20 cellular contexts compared by ENCODE assay signal in genomic region chr14:94093418-94093817, GRCh38. TPM values are rescaled to one million over a fixed set of nuclear protein-coding genes. Genes with fewer than 3 reads are reported as not detected.
DNase-seq lines count a peak whose midpoint lies in the region; ATAC-seq and TF ChIP-seq lines count a peak whose summit lies in the region.
"Had no signal": no experiment of that assay in that cellular context is flagged by ENCODE, and none has a peak within 500 bp of the region (broad histone marks: within the 10 kb centered on the region; RNA-seq: fewer than 3 reads in every experiment).

No MANE protein-coding gene starts in this region.

- no peaks in the 10 kb centered on the region for H3K79me2 ChIP-seq in MM.1S (ENCODE audit: low read length)

- no peak overlapping the region for H3K4me2 ChIP-seq in MM.1S (ENCODE audit: low read depth, low read length)
- H3K4me2 ChIP-seq: A549; BLaER1 treated with 17β-estradiol and CSF1 and Interleukin-3, amounts not matched to agents 10 nM and 100 nM had no signal

- no peak for TF ChIP-seq CTCF in cardiac muscle cell (IDR thresholded peaks at IDR 0.05; ENCODE audit: low read depth, low read length)
- no peak for TF ChIP-seq CTCF in endodermal cell (conservative IDR thresholded peaks at IDR 0.05)
- TF ChIP-seq CTCF in glutamatergic neuron (IDR thresholded peaks at IDR 0.05; ENCODE audit: partially characterized antibody, unreplicated experiment), result no peak
- TF ChIP-seq CTCF in nephron progenitor cell (IDR thresholded peaks at IDR 0.05), result no peak
- TF ChIP-seq CTCF in MM.1S (IDR thresholded peaks at IDR 0.05; ENCODE audit: low read length), result no peak

- H3K4me3 Mint-ChIP-seq in endodermal cell (no peak overlapping the region), glutamatergic neuron (ENCODE audit: unreplicated experiment) (no peak overlapping the region), nephron progenitor cell (no peak overlapping the region)
- H3K4me3 Mint-ChIP-seq: B cell; CD4-positive, alpha-beta T cell; CD8-positive, alpha-beta T cell had no signal

- H3K27ac Mint-ChIP-seq in endodermal cell, result no peak overlapping the region
- H3K27ac Mint-ChIP-seq in glutamatergic neuron (ENCODE audit: unreplicated experiment), result peak overlapping the region; percentile 26
- H3K27ac Mint-ChIP-seq in nephron progenitor cell, result peak overlapping the region; percentile 0
- H3K27ac Mint-ChIP-seq: B cell; CD4-positive, alpha-beta T cell; CD8-positive, alpha-beta T cell had no signal

- DNase-seq in cardiac muscle cell (ENCODE audit: low read depth in 1 of 2, low spot score in 1 of 2) (no peak), left ventricle myocardium superior (no peak), endodermal cell (peak; percentile 6), glutamatergic neuron (no peak), nephron progenitor cell (no peak), MM.1S (no peak), DMS79 (lab: John Stamatoyannopoulos, UW) (no peak)
- DNase-seq: AML-193; Caco-2; Calu3; CD4-positive, alpha-beta T cell; CD8-positive, alpha-beta T cell; DMS79 treated with DMSO at 0.1 percent for 48 hours; GF-D8 had no signal

- H3K36me3 Mint-ChIP-seq in endodermal cell (ENCODE audit: low read depth) (peaks cover 11% of the 10 kb centered on the region), glutamatergic neuron (ENCODE audit: unreplicated experiment) (peaks cover 10% of the 10 kb centered on the region), nephron progenitor cell (ENCODE audit: low read depth) (peaks cover 26% of the 10 kb centered on the region)
- H3K36me3 Mint-ChIP-seq: CD8-positive, alpha-beta T cell had no signal

- H2AFZ ChIP-seq in MM.1S (ENCODE audit: low read length), result no peak overlapping the region

- intact Hi-C loops in left ventricle myocardium superior (cut with micrococcal nuclease), result no loop called here

- H3K9me3 ChIP-seq in cardiac muscle cell (ENCODE audit: low read depth) (no peaks in the 10 kb centered on the region), endodermal cell (ENCODE audit: control insufficient read depth, low read length) (no peaks in the 10 kb centered on the region), MM.1S (replicated peaks; ENCODE audit: insufficient read depth, low read length) (no peaks in the 10 kb centered on the region)
- H3K9me3 ChIP-seq: A549; BLaER1 treated with 17β-estradiol and CSF1 and Interleukin-3, amounts not matched to agents 10 nM and 100 nM; Caco-2 had no signal

- no peak overlapping the region for H3K9ac ChIP-seq in endodermal cell (ENCODE audit: extremely low read depth, low read length, poor library complexity, severe bottlenecking)
- H3K9ac ChIP-seq in MM.1S (ENCODE audit: low read length), result no peak overlapping the region
- H3K9ac ChIP-seq: BLaER1 treated with 17β-estradiol and CSF1 and Interleukin-3, amounts not matched to agents 10 nM and 100 nM had no signal

- no peaks in the 10 kb centered on the region for H4K20me1 ChIP-seq in MM.1S (ENCODE audit: insufficient read depth, low read length)
- H4K20me1 ChIP-seq: BLaER1 treated with 17β-estradiol and CSF1 and Interleukin-3, amounts not matched to agents 10 nM and 100 nM had no signal

- no peaks in the 10 kb centered on the region for H3K9me2 ChIP-seq in MM.1S (replicated peaks; ENCODE audit: insufficient read depth, low read length)

- H3K4me1 ChIP-seq in cardiac muscle cell (ENCODE audit: low read depth), result peaks cover 33% of the 10 kb centered on the region
- no peaks in the 10 kb centered on the region for H3K4me1 ChIP-seq in endodermal cell (ENCODE audit: control insufficient read depth, insufficient read depth, low read length)
- H3K4me1 ChIP-seq in MM.1S (ENCODE audit: low read length), result no peaks in the 10 kb centered on the region
- H3K4me1 ChIP-seq: A549 had no signal

- H3K36me3 ChIP-seq in cardiac muscle cell (no peaks in the 10 kb centered on the region), endodermal cell (ENCODE audit: control insufficient read depth, insufficient read depth, low read length) (no peaks in the 10 kb centered on the region), MM.1S (replicated peaks; ENCODE audit: insufficient read depth, low read length) (no peaks in the 10 kb centered on the region)

- H3K9me3 Mint-ChIP-seq in endodermal cell (no peaks in the 10 kb centered on the region), glutamatergic neuron (ENCODE audit: unreplicated experiment) (peaks cover 2% of the 10 kb centered on the region), nephron progenitor cell (no peaks in the 10 kb centered on the region)
- H3K9me3 Mint-ChIP-seq: CD4-positive, alpha-beta T cell; CD8-positive, alpha-beta T cell had no signal

- 73 to 100% methylated on average over 2 of the region's 2 CpGs for WGBS in endodermal cell (ENCODE audit: insufficient coverage in 1 of 2, insufficient read length in 1 of 2), 2 experiments

- H3K4me1 Mint-ChIP-seq in endodermal cell, result peaks cover 3% of the 10 kb centered on the region
- H3K4me1 Mint-ChIP-seq in glutamatergic neuron (ENCODE audit: low read depth, unreplicated experiment), result no peaks in the 10 kb centered on the region
- peaks cover 13% of the 10 kb centered on the region for H3K4me1 Mint-ChIP-seq in nephron progenitor cell
- H3K4me1 Mint-ChIP-seq: B cell had no signal

- H3K4me3 ChIP-seq in cardiac muscle cell, result no peak overlapping the region
- no peak overlapping the region for H3K4me3 ChIP-seq in endodermal cell (ENCODE audit: low read length)
- H3K4me3 ChIP-seq in MM.1S (ENCODE audit: low read length), result no peak overlapping the region
- H3K4me3 ChIP-seq: A549; BLaER1 treated with 17β-estradiol and CSF1 and Interleukin-3, amounts not matched to agents 10 nM and 100 nM had no signal

- H3F3A ChIP-seq in MM.1S (ENCODE audit: insufficient read depth, low read length), result no peaks in the 10 kb centered on the region

- no peak for ATAC-seq in left ventricle myocardium superior
- ATAC-seq in HG03460 (IDR thresholded peaks at IDR 0.05; ENCODE audit: unreplicated experiment), result no peak
- ATAC-seq: A549; CD8-positive, alpha-beta T cell had no signal

- H3K27me3 Mint-ChIP-seq in endodermal cell (ENCODE audit: insufficient read depth), result no peaks in the 10 kb centered on the region
- no peaks in the 10 kb centered on the region for H3K27me3 Mint-ChIP-seq in glutamatergic neuron (ENCODE audit: unreplicated experiment)
- no peaks in the 10 kb centered on the region for H3K27me3 Mint-ChIP-seq in nephron progenitor cell (ENCODE audit: low read depth, poor library complexity)
- H3K27me3 Mint-ChIP-seq: B cell; CD4-positive, alpha-beta T cell had no signal

- H3K27ac ChIP-seq in cardiac muscle cell (peak overlapping the region; percentile 78), endodermal cell (ENCODE audit: low read depth, low read length) (no peak overlapping the region), MM.1S (ENCODE audit: low read length) (no peak overlapping the region)
- H3K27ac ChIP-seq: 22Rv1; A549; BLaER1 treated with 17β-estradiol and CSF1 and Interleukin-3, amounts not matched to agents 10 nM and 100 nM; C4-2B had no signal

- H3K27me3 ChIP-seq in cardiac muscle cell (no peaks in the 10 kb centered on the region), endodermal cell (ENCODE audit: control insufficient read depth, insufficient read depth, low read length, poor library complexity, severe bottlenecking) (no peaks in the 10 kb centered on the region), MM.1S (replicated peaks; ENCODE audit: insufficient read depth, low read length) (no peaks in the 10 kb centered on the region)
- H3K27me3 ChIP-seq: BLaER1 treated with 17β-estradiol and CSF1 and Interleukin-3, amounts not matched to agents 10 nM and 100 nM had no signal

RNA-seq across cellular contexts. Expression of gene IFI27L1, which starts 12.3 kb away (rescaled TPM):
- 70.1 and 75.5 TPM in 2 replicates for total RNA-seq in cardiac muscle cell
- polyA plus RNA-seq in cardiac muscle cell, result 95.4 and 111 TPM in 2 replicates
- 9.7 TPM for total RNA-seq in left ventricle myocardium superior
- 10 to 100 TPM; 40.0 to 47.2 TPM for total RNA-seq in endodermal cell
- polyA plus RNA-seq in endodermal cell (2013, experiment 1 of 2), result 25.0 TPM
- 20.8 TPM for polyA plus RNA-seq in endodermal cell (2013, experiment 2 of 2)
- 45.7 TPM for total RNA-seq in glutamatergic neuron (ENCODE audit: unreplicated experiment)

RNA-seq across cellular contexts. Expression of gene DDX24, which starts 12.4 kb away (rescaled TPM):
- 167 and 188 TPM in 2 replicates for total RNA-seq in cardiac muscle cell
- polyA plus RNA-seq in cardiac muscle cell, result 227 and 272 TPM in 2 replicates
- total RNA-seq in left ventricle myocardium superior, result 198 TPM
- 100 to 1,000 TPM; 131 to 137 TPM for total RNA-seq in endodermal cell
- 151 TPM for polyA plus RNA-seq in endodermal cell (2013, experiment 1 of 2)
- 146 TPM for polyA plus RNA-seq in endodermal cell (2013, experiment 2 of 2)
- total RNA-seq in glutamatergic neuron (ENCODE audit: unreplicated experiment), result 257 TPM

RNA-seq across cellular contexts. Expression of gene IFI27, which starts 17.1 kb away (rescaled TPM):
- total RNA-seq in cardiac muscle cell, result 1.9 and 2.6 TPM in 2 replicates
- polyA plus RNA-seq in cardiac muscle cell, result 6.6 and 9.1 TPM in 2 replicates
- 151 TPM for total RNA-seq in left ventricle myocardium superior
- 1 to 10 TPM; 1.9 to 9.0 TPM for total RNA-seq in endodermal cell
- polyA plus RNA-seq in endodermal cell (2013, experiment 1 of 2), result 4.2 TPM
- 2.6 TPM for polyA plus RNA-seq in endodermal cell (2013, experiment 2 of 2)
- total RNA-seq in glutamatergic neuron (ENCODE audit: unreplicated experiment), result 3.7 TPM

RNA-seq across cellular contexts. Expression of gene IFI27L2, which starts 36.0 kb away (rescaled TPM):
- total RNA-seq in cardiac muscle cell (257 and 537 TPM in 2 replicates), left ventricle myocardium superior (41.1 TPM), endodermal cell (10 to 100 TPM; 36.0 to 43.7 TPM), glutamatergic neuron (ENCODE audit: unreplicated experiment) (52.7 TPM)
- polyA plus RNA-seq in cardiac muscle cell, result 251 and 283 TPM in 2 replicates
- 59.6 TPM for polyA plus RNA-seq in endodermal cell (2013, experiment 1 of 2)
- 46.0 TPM for polyA plus RNA-seq in endodermal cell (2013, experiment 2 of 2)

Comparison
In these comparisons a context has a peak if more than half of its experiments do, and no peak if none do; other contexts are left out.
1. RNA of gene IFI27, which starts 17.1 kb away (total RNA-seq): 151 TPM in left ventricle myocardium superior (single experiment); 1.9 to 9.0 TPM in endodermal cell, 3.7 TPM in glutamatergic neuron (single experiment) and 1.9 to 2.6 TPM in cardiac muscle cell; every median in the first group is over 10 times any median in the second.